ENCODE assay signal across 16 cellular contexts in genomic region chr12:121156365-121156764, GRCh38. TPM values are rescaled to one million over a fixed set of nuclear protein-coding genes. Genes with fewer than 3 reads are reported as not detected.
DNase-seq lines count a peak whose midpoint lies in the region; ATAC-seq, FAIRE-seq and TF ChIP-seq lines count a peak whose summit lies in the region.
"Had no signal": no experiment of that assay in that cellular context is flagged by ENCODE, and none has a peak within 500 bp of the region (broad histone marks: within the 10 kb centered on the region; RNA-seq: fewer than 3 reads in every experiment).

No MANE protein-coding gene starts in this region.

- TF ChIP-seq CTCF in dorsolateral prefrontal cortex (IDR thresholded peaks at IDR 0.05 in 54 of 56, conservative IDR thresholded peaks at IDR 0.05 in 2 of 56; ENCODE audit: low read depth in 1 of 56, partially characterized antibody in 56 of 56): no peak

- H3K4me3 Mint-ChIP-seq in activated naive CD8-positive, alpha-beta T cell: no peak overlapping the region
- no peak overlapping the region for H3K4me3 Mint-ChIP-seq in activated naive CD8-positive, alpha-beta T cell treated with anti-CD3 and anti-CD28 coated beads, Interleukin-2, amount 50 U/mL, for 24 hours
- H3K4me3 Mint-ChIP-seq in T-helper 17 cell: no peak overlapping the region
- H3K4me3 Mint-ChIP-seq: B cell; CD8-positive, alpha-beta T cell had no signal

- no peak for FAIRE-seq in H54 (lab: Jason Lieb, UNC)
- FAIRE-seq: GM12878 had no signal

- TF ChIP-seq POLR2A in H54 (IDR thresholded peaks at IDR 0.05; ENCODE audit: low read depth, low read length): no peak

- no peaks in the 10 kb centered on the region for H3K27me3 ChIP-seq in dorsolateral prefrontal cortex
- H3K27me3 ChIP-seq: BLaER1 treated with 17β-estradiol and CSF1 and Interleukin-3, amounts not matched to agents 10 nM and 100 nM had no signal

- intact Hi-C loops in dorsolateral prefrontal cortex (cut with DNase I): no loop called here
- intact Hi-C loops in posterior vena cava (cut with DNase I): no loop called here

- no peak for DNase-seq in activated naive CD8-positive, alpha-beta T cell treated with anti-CD3 and anti-CD28 coated beads, Interleukin-2, amount 50 U/mL, for 24 hours
- DNase-seq in T-helper 17 cell (no peak), dorsolateral prefrontal cortex (no peak), hippocampal formation (lab: John Stamatoyannopoulos, UW) (no peak), posterior vena cava (ENCODE audit: low spot score) (no peak), H54 (ENCODE audit: insufficient read length, low spot score) (no peak)
- DNase-seq: 8988T; Calu3; CD8-positive, alpha-beta T cell; GOT3 had no signal

- no peaks in the 10 kb centered on the region for H3K4me1 Mint-ChIP-seq in activated naive CD8-positive, alpha-beta T cell (ENCODE audit: low read depth)
- peaks cover 4% of the 10 kb centered on the region for H3K4me1 Mint-ChIP-seq in activated naive CD8-positive, alpha-beta T cell treated with anti-CD3 and anti-CD28 coated beads, Interleukin-2, amount 50 U/mL, for 24 hours
- H3K4me1 Mint-ChIP-seq in T-helper 17 cell: peaks cover 4% of the 10 kb centered on the region

- H3K4me3 ChIP-seq in dorsolateral prefrontal cortex: no peak overlapping the region
- H3K4me3 ChIP-seq: BLaER1 treated with 17β-estradiol and CSF1 and Interleukin-3, amounts not matched to agents 10 nM and 100 nM; GM12878; HAP-1 had no signal

- H3K27me3 Mint-ChIP-seq in activated naive CD8-positive, alpha-beta T cell: no peaks in the 10 kb centered on the region
- no peaks in the 10 kb centered on the region for H3K27me3 Mint-ChIP-seq in activated naive CD8-positive, alpha-beta T cell treated with anti-CD3 and anti-CD28 coated beads, Interleukin-2, amount 50 U/mL, for 24 hours
- no peaks in the 10 kb centered on the region for H3K27me3 Mint-ChIP-seq in T-helper 17 cell
- H3K27me3 Mint-ChIP-seq: B cell had no signal

- no peaks in the 10 kb centered on the region for H3K9me3 ChIP-seq in T-helper 17 cell (ENCODE audit: control insufficient read depth, low read length, poor library complexity, severe bottlenecking)
- H3K9me3 ChIP-seq: HAP-1 had no signal

- H3K27ac ChIP-seq in dorsolateral prefrontal cortex (peak overlapping the region in 57 of 59 donors; percentile 46 to 95 (median 86)), temporal lobe (ENCODE audit: low read depth, low read length) (peak overlapping the region; percentile 90)
- H3K27ac ChIP-seq: BLaER1 treated with 17β-estradiol and CSF1 and Interleukin-3, amounts not matched to agents 10 nM and 100 nM had no signal

- peaks cover 11% of the 10 kb centered on the region for H3K36me3 Mint-ChIP-seq in activated naive CD8-positive, alpha-beta T cell
- peaks cover 10% of the 10 kb centered on the region for H3K36me3 Mint-ChIP-seq in activated naive CD8-positive, alpha-beta T cell treated with anti-CD3 and anti-CD28 coated beads, Interleukin-2, amount 50 U/mL, for 24 hours (ENCODE audit: low read depth)
- H3K36me3 Mint-ChIP-seq in T-helper 17 cell (ENCODE audit: low read depth): no peaks in the 10 kb centered on the region

- H3K27ac Mint-ChIP-seq in activated naive CD8-positive, alpha-beta T cell: peak overlapping the region; percentile 34
- H3K27ac Mint-ChIP-seq in activated naive CD8-positive, alpha-beta T cell treated with anti-CD3 and anti-CD28 coated beads, Interleukin-2, amount 50 U/mL, for 24 hours: no peak overlapping the region
- peak overlapping the region; percentile 67 for H3K27ac Mint-ChIP-seq in T-helper 17 cell
- H3K27ac Mint-ChIP-seq: B cell; CD8-positive, alpha-beta T cell had no signal

- no peak for ATAC-seq in activated naive CD8-positive, alpha-beta T cell treated with anti-CD3 and anti-CD28 coated beads, Interleukin-2, amount 50 U/mL, for 24 hours
- ATAC-seq in T-helper 17 cell: no peak
- ATAC-seq: CD8-positive, alpha-beta T cell; GM12878 had no signal

- H3K9me3 Mint-ChIP-seq in activated naive CD8-positive, alpha-beta T cell (ENCODE audit: low read depth): no peaks in the 10 kb centered on the region
- peaks cover 10% of the 10 kb centered on the region for H3K9me3 Mint-ChIP-seq in activated naive CD8-positive, alpha-beta T cell treated with anti-CD3 and anti-CD28 coated beads, Interleukin-2, amount 50 U/mL, for 24 hours

RNA-seq across cellular contexts. Expression of gene P2RX7, which starts 23.7 kb away (rescaled TPM):
- 10 to 100 TPM in 1 of 2 donors, 1 to 10 TPM in 1; 6.3 to 10.4 TPM for total RNA-seq in T-helper 17 cell
- total RNA-seq in dorsolateral prefrontal cortex: 100 to 1,000 TPM in 20 of 120 experiments, 10 to 100 TPM in 100; 21.6 to 148 (median 62.3) TPM
- total RNA-seq in temporal lobe: 1.7 TPM
- total RNA-seq in posterior vena cava: 1 to 10 TPM; 4.5 to 5.0 TPM
- total RNA-seq: Calu3 had no signal

RNA-seq across cellular contexts. Expression of gene P2RX4, which starts 53.6 kb away (rescaled TPM):
- total RNA-seq in T-helper 17 cell (10 to 100 TPM; 42.8 to 53.5 TPM), dorsolateral prefrontal cortex (10 to 100 TPM in 98 of 120 experiments, 1 to 10 TPM in 22; 7.6 to 21.4 (median 12.6) TPM), temporal lobe (3.7 TPM), posterior vena cava (10 to 100 TPM; 18.3 to 20.3 TPM)
